Comparison of ENCODE assay signal across 1 cellular context in the genomic region with DNA sequence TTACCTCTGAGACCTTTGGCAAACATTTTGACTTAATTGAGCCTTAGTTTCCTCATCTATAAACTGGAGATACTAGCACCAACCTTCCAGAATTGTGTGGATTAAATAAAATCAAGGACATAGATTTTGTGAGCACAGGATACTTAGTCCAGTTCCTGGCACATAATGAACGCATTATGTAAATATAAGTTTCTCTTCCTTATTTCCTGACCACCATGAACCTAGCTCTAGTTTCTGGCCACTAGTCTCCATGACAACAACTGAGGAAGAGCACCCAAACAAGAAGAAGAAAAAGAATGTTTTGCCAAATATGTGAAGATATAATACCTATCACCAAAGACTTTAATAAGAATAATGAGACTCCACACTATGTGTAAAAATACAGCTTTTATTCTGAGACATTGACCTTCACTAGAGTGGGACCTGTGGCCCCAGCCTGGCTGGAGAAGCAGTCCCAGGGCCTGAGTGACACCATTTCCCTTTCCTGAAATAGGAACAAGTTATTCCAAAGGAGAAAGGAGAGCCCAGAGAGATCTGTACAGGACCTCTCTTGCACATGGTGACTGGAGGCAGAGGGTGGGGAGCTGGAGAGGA.
TF ChIP-seq lines count a peak whose summit lies in the region.

No MANE protein-coding gene starts in this region.

TF ChIP-seq in IMR-90, 13 proteins besides CTCF, POLR2A, EP300 and RAD21:
- TF ChIP-seq CHD1 (IDR thresholded peaks at IDR 0.05; ENCODE audit: low read depth, low read length) (no peak), RFX5 (IDR thresholded peaks at IDR 0.05; ENCODE audit: low read depth, low read length) (no peak), CEBPB (IDR thresholded peaks at IDR 0.05; ENCODE audit: low read depth, low read length) (no peak), MXI1 (IDR thresholded peaks at IDR 0.05; ENCODE audit: borderline replicate concordance, low read depth, low read length) (no peak), NFE2L2 (IDR thresholded peaks at IDR 0.05; ENCODE audit: low read depth, low read length) (no peak), MAZ (IDR thresholded peaks at IDR 0.05; ENCODE audit: borderline replicate concordance, low read depth, low read length) (no peak), BHLHE40 (IDR thresholded peaks at IDR 0.05; ENCODE audit: low read depth, low read length) (no peak), FOS (IDR thresholded peaks at IDR 0.05; ENCODE audit: low read depth, low read length) (no peak), SMC3 (IDR thresholded peaks at IDR 0.05; ENCODE audit: low read depth, low read length) (no peak), MAFK (IDR thresholded peaks at IDR 0.05; ENCODE audit: low read depth, low read length) (no peak), RCOR1 (IDR thresholded peaks at IDR 0.05; ENCODE audit: insufficient replicate concordance, low read length) (no peak)
- TF ChIP-seq, protein P1, sequence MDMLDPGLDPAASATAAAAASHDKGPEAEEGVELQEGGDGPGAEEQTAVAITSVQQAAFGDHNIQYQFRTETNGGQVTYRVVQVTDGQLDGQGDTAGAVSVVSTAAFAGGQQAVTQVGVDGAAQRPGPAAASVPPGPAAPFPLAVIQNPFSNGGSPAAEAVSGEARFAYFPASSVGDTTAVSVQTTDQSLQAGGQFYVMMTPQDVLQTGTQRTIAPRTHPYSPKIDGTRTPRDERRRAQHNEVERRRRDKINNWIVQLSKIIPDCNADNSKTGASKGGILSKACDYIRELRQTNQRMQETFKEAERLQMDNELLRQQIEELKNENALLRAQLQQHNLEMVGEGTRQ (IDR thresholded peaks at IDR 0.05; ENCODE audit: low read depth, low read length): no peak
- TF ChIP-seq, protein P2, sequence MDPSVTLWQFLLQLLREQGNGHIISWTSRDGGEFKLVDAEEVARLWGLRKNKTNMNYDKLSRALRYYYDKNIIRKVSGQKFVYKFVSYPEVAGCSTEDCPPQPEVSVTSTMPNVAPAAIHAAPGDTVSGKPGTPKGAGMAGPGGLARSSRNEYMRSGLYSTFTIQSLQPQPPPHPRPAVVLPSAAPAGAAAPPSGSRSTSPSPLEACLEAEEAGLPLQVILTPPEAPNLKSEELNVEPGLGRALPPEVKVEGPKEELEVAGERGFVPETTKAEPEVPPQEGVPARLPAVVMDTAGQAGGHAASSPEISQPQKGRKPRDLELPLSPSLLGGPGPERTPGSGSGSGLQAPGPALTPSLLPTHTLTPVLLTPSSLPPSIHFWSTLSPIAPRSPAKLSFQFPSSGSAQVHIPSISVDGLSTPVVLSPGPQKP (IDR thresholded peaks at IDR 0.05; ENCODE audit: borderline replicate concordance, low read depth, low read length): no peak
TF ChIP-seq in IMR-90: peak in this region for 0.
